ENCODE assay signal across 1 cellular context in the genomic region with DNA sequence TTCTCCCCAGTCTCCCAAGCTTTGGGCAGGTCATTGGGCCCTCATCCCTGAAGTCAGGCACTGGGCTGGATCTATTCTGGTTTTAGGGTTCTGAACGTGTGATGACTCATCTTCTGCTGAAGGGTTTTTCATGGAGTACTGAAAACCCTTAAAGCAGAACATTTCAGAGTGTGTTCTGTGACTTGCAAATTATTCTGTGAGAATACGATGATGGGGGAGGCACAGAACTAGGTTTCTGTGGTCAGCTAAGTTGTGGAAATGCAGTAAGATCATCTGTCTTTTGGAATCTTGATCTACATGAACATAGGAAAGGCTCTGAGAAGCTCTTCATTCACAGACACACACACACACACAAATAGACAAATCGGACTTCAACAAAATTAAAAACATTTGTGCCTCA.
TF ChIP-seq lines count a peak whose summit lies in the region.

No MANE protein-coding gene starts in this region.

TF ChIP-seq in WTC11, 78 proteins besides CTCF, POLR2A, EP300 and RAD21 (continued from another document):
- TF ChIP-seq, protein P1, sequence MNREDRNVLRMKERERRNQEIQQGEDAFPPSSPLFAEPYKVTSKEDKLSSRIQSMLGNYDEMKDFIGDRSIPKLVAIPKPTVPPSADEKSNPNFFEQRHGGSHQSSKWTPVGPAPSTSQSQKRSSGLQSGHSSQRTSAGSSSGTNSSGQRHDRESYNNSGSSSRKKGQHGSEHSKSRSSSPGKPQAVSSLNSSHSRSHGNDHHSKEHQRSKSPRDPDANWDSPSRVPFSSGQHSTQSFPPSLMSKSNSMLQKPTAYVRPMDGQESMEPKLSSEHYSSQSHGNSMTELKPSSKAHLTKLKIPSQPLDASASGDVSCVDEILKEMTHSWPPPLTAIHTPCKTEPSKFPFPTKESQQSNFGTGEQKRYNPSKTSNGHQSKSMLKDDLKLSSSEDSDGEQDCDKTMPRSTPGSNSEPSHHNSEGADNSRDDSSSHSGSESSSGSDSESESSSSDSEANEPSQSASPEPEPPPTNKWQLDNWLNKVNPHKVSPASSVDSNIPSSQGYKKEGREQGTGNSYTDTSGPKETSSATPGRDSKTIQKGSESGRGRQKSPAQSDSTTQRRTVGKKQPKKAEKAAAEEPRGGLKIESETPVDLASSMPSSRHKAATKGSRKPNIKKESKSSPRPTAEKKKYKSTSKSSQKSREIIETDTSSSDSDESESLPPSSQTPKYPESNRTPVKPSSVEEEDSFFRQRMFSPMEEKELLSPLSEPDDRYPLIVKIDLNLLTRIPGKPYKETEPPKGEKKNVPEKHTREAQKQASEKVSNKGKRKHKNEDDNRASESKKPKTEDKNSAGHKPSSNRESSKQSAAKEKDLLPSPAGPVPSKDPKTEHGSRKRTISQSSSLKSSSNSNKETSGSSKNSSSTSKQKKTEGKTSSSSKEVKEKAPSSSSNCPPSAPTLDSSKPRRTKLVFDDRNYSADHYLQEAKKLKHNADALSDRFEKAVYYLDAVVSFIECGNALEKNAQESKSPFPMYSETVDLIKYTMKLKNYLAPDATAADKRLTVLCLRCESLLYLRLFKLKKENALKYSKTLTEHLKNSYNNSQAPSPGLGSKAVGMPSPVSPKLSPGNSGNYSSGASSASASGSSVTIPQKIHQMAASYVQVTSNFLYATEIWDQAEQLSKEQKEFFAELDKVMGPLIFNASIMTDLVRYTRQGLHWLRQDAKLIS (CRISPR knock-in tag; IDR thresholded peaks at IDR 0.05; ENCODE audit: borderline replicate concordance), result no peak
- no peak for TF ChIP-seq ZNF423 (CRISPR knock-in tag; IDR thresholded peaks at IDR 0.05)
- TF ChIP-seq, protein P2, sequence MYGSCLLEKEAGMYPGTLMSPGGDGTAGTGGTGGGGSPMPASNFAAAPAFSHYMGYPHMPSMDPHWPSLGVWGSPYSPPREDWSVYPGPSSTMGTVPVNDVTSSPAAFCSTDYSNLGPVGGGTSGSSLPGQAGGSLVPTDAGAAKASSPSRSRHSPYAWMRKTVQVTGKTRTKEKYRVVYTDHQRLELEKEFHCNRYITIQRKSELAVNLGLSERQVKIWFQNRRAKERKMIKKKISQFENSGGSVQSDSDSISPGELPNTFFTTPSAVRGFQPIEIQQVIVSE (CRISPR knock-in tag; IDR thresholded peaks at IDR 0.05; ENCODE audit: borderline replicate concordance), result no peak
- TF ChIP-seq, protein P3, sequence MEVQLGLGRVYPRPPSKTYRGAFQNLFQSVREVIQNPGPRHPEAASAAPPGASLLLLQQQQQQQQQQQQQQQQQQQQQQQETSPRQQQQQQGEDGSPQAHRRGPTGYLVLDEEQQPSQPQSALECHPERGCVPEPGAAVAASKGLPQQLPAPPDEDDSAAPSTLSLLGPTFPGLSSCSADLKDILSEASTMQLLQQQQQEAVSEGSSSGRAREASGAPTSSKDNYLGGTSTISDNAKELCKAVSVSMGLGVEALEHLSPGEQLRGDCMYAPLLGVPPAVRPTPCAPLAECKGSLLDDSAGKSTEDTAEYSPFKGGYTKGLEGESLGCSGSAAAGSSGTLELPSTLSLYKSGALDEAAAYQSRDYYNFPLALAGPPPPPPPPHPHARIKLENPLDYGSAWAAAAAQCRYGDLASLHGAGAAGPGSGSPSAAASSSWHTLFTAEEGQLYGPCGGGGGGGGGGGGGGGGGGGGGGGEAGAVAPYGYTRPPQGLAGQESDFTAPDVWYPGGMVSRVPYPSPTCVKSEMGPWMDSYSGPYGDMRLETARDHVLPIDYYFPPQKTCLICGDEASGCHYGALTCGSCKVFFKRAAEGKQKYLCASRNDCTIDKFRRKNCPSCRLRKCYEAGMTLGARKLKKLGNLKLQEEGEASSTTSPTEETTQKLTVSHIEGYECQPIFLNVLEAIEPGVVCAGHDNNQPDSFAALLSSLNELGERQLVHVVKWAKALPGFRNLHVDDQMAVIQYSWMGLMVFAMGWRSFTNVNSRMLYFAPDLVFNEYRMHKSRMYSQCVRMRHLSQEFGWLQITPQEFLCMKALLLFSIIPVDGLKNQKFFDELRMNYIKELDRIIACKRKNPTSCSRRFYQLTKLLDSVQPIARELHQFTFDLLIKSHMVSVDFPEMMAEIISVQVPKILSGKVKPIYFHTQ (CRISPR knock-in tag; IDR thresholded peaks at IDR 0.05), result no peak
- TF ChIP-seq, protein P4, sequence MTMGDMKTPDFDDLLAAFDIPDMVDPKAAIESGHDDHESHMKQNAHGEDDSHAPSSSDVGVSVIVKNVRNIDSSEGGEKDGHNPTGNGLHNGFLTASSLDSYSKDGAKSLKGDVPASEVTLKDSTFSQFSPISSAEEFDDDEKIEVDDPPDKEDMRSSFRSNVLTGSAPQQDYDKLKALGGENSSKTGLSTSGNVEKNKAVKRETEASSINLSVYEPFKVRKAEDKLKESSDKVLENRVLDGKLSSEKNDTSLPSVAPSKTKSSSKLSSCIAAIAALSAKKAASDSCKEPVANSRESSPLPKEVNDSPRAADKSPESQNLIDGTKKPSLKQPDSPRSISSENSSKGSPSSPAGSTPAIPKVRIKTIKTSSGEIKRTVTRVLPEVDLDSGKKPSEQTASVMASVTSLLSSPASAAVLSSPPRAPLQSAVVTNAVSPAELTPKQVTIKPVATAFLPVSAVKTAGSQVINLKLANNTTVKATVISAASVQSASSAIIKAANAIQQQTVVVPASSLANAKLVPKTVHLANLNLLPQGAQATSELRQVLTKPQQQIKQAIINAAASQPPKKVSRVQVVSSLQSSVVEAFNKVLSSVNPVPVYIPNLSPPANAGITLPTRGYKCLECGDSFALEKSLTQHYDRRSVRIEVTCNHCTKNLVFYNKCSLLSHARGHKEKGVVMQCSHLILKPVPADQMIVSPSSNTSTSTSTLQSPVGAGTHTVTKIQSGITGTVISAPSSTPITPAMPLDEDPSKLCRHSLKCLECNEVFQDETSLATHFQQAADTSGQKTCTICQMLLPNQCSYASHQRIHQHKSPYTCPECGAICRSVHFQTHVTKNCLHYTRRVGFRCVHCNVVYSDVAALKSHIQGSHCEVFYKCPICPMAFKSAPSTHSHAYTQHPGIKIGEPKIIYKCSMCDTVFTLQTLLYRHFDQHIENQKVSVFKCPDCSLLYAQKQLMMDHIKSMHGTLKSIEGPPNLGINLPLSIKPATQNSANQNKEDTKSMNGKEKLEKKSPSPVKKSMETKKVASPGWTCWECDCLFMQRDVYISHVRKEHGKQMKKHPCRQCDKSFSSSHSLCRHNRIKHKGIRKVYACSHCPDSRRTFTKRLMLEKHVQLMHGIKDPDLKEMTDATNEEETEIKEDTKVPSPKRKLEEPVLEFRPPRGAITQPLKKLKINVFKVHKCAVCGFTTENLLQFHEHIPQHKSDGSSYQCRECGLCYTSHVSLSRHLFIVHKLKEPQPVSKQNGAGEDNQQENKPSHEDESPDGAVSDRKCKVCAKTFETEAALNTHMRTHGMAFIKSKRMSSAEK (CRISPR knock-in tag; IDR thresholded peaks at IDR 0.05; ENCODE audit: borderline replicate concordance), result no peak
- TF ChIP-seq, protein P5, sequence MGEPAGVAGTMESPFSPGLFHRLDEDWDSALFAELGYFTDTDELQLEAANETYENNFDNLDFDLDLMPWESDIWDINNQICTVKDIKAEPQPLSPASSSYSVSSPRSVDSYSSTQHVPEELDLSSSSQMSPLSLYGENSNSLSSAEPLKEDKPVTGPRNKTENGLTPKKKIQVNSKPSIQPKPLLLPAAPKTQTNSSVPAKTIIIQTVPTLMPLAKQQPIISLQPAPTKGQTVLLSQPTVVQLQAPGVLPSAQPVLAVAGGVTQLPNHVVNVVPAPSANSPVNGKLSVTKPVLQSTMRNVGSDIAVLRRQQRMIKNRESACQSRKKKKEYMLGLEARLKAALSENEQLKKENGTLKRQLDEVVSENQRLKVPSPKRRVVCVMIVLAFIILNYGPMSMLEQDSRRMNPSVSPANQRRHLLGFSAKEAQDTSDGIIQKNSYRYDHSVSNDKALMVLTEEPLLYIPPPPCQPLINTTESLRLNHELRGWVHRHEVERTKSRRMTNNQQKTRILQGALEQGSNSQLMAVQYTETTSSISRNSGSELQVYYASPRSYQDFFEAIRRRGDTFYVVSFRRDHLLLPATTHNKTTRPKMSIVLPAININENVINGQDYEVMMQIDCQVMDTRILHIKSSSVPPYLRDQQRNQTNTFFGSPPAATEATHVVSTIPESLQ (CRISPR knock-in tag; IDR thresholded peaks at IDR 0.05), result no peak
- TF ChIP-seq ZNF138 (CRISPR knock-in tag; conservative IDR thresholded peaks at IDR 0.05), result no peak
- TF ChIP-seq TEAD4 (CRISPR knock-in tag; IDR thresholded peaks at IDR 0.05), result no peak
- no peak for TF ChIP-seq RELA (CRISPR knock-in tag; IDR thresholded peaks at IDR 0.05; ENCODE audit: borderline replicate concordance)
- TF ChIP-seq, protein P6, sequence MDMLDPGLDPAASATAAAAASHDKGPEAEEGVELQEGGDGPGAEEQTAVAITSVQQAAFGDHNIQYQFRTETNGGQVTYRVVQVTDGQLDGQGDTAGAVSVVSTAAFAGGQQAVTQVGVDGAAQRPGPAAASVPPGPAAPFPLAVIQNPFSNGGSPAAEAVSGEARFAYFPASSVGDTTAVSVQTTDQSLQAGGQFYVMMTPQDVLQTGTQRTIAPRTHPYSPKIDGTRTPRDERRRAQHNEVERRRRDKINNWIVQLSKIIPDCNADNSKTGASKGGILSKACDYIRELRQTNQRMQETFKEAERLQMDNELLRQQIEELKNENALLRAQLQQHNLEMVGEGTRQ (CRISPR knock-in tag; IDR thresholded peaks at IDR 0.05), result no peak
- no peak for TF ChIP-seq ZBTB21 (CRISPR knock-in tag; IDR thresholded peaks at IDR 0.05; ENCODE audit: borderline replicate concordance)
- no peak for TF ChIP-seq OVOL2 (CRISPR knock-in tag; IDR thresholded peaks at IDR 0.05; ENCODE audit: borderline replicate concordance)
